1 cellular context compared by ENCODE assay signal in genomic region chr20:38190936-38191371, GRCh38.
TF ChIP-seq lines count a peak whose summit lies in the region.

No MANE protein-coding gene starts in this region.

TF ChIP-seq in HepG2, 621 proteins besides CTCF, POLR2A, EP300 and RAD21:
- TF ChIP-seq ZMYM3 (CRISPR knock-in tag; IDR thresholded peaks at IDR 0.05) (0 out of 2 replicates have a peak, but pooled peaks have one; percentile 40), PLRG1 (conservative IDR thresholded peaks at IDR 0.05) (no peak), FOSL2 (CRISPR knock-in tag; IDR thresholded peaks at IDR 0.05) (no peak), AKAP8 (CRISPR knock-in tag; IDR thresholded peaks at IDR 0.05) (no peak), ZNF75D (CRISPR knock-in tag; IDR thresholded peaks at IDR 0.05; ENCODE audit: borderline replicate concordance) (no peak), ZNF629 (CRISPR knock-in tag; conservative IDR thresholded peaks at IDR 0.05) (peak; percentile 67), FOXJ3 (CRISPR knock-in tag; IDR thresholded peaks at IDR 0.05; ENCODE audit: borderline replicate concordance) (no peak), ZSCAN30 (CRISPR knock-in tag; IDR thresholded peaks at IDR 0.05) (no peak), ZFP41 (CRISPR knock-in tag; IDR thresholded peaks at IDR 0.05; ENCODE audit: borderline replicate concordance) (no peak), DNMT3B (CRISPR knock-in tag; conservative IDR thresholded peaks at IDR 0.05) (no peak), ZBTB34 (CRISPR knock-in tag; IDR thresholded peaks at IDR 0.05) (no peak), GTF3A (CRISPR knock-in tag; conservative IDR thresholded peaks at IDR 0.05) (no peak)
TF ChIP-seq in HepG2: peak in this region for 2.
